ENCODE assay signal across 9 cellular contexts in genomic region chr17:21402166-21402571, GRCh38. TPM values are rescaled to one million over a fixed set of nuclear protein-coding genes. Genes with fewer than 3 reads are reported as not detected.
DNase-seq lines count a peak whose midpoint lies in the region; FAIRE-seq and TF ChIP-seq lines count a peak whose summit lies in the region.
"Not testable (repeated sequence)": the region's sequence is repeated elsewhere in the genome, so short reads cannot be mapped to it uniquely, and the experiment has no call there.
"Had no signal": no experiment of that assay in that cellular context is flagged by ENCODE, and none has a peak within 500 bp of the region (broad histone marks: within the 10 kb centered on the region; RNA-seq: fewer than 3 reads in every experiment).

No MANE protein-coding gene starts in this region.

- TF ChIP-seq POLR2A in H54 (IDR thresholded peaks at IDR 0.05; ENCODE audit: low read depth, low read length); esophagus muscularis mucosa (IDR thresholded peaks at IDR 0.05; ENCODE audit: low read depth): not testable (repeated sequence)

- not testable (repeated sequence) for TF ChIP-seq EP300 in esophagus muscularis mucosa (IDR thresholded peaks at IDR 0.05)

- not testable (repeated sequence) for H3K4me3 ChIP-seq in AG04449 (ENCODE audit: low read depth, low read length); astrocyte of the cerebellum (ENCODE audit: low read depth, low read length); esophagus muscularis mucosa

- POLR2A ChIA-PET in AG04449 (lab: Yijun Ruan, JAX): not testable (repeated sequence)

- peak; percentile 58 for FAIRE-seq in H54 (lab: Jason Lieb, UNC)

- peak; percentile 69 for DNase-seq in AG04449 (ENCODE audit: low read depth, low spot score)
- DNase-seq in H54 (ENCODE audit: insufficient read length, low spot score): peak; percentile 85
- DNase-seq in NK-92 treated with Interleukin-12 subunit alpha and Interleukin-12 subunit beta, amount 100 ng/mL, for 24 hours (lab: John Stamatoyannopoulos, UW): peak; percentile 17
- DNase-seq in astrocyte of the cerebellum (ENCODE audit: low read depth): peak; percentile 83
- DNase-seq in esophagus muscularis mucosa (ENCODE audit: extremely low spot score): not testable (repeated sequence)
- peak; percentile 25 for DNase-seq in inferior parietal cortex (ENCODE audit: extremely low spot score)
- DNase-seq in occipital lobe (lab: John Stamatoyannopoulos, UW): peak; percentile 37
- DNase-seq in stromal cell of bone marrow (ENCODE audit: low read depth): peak; percentile 91

- intact Hi-C loops in esophagus muscularis mucosa (cut with DNase I): not testable (repeated sequence)

- TF ChIP-seq CTCF in AG04449 (IDR thresholded peaks at IDR 0.05; ENCODE audit: insufficient read depth, low read length, missing control alignments); astrocyte of the cerebellum (IDR thresholded peaks at IDR 0.05; ENCODE audit: low read depth, low read length, missing control alignments); esophagus muscularis mucosa (IDR thresholded peaks at IDR 0.05): not testable (repeated sequence)

- not testable (repeated sequence) for H3K9me3 ChIP-seq in esophagus muscularis mucosa

- H3K27me3 ChIP-seq in esophagus muscularis mucosa: not testable (repeated sequence)

- WGBS in esophagus muscularis mucosa: 48% methylated on average over 8 of the region's 8 CpGs

- peaks cover 8 to 28% (median 23%) of the 10 kb centered on the region in 4 donors for H3K4me1 ChIP-seq in esophagus muscularis mucosa

- in situ Hi-C loops in astrocyte of the cerebellum (cut with HindIII; ENCODE audit: low sequenced_read_pairs): not testable (repeated sequence)

- not testable (repeated sequence) for H3K36me3 ChIP-seq in esophagus muscularis mucosa

- CTCF ChIA-PET in AG04449 (lab: Yijun Ruan, JAX): not testable (repeated sequence)

- H3K27ac ChIP-seq in esophagus muscularis mucosa (replicated peaks in 1 of 4): peak overlapping the region in 3 of 4 donors; percentile 27 to 57 (median 32)

RNA-seq across cellular contexts. Expression of gene KCNJ12, which starts 26.0 kb away (rescaled TPM):
- total RNA-seq in esophagus muscularis mucosa (1 to 10 TPM in 3 of 4 donors, under 1 TPM in 1; 0.83 to 2.1 (median 1.5) TPM), occipital lobe (3.4 TPM)
- total RNA-seq: HT-29 had no signal
